ENCODE assay signal across 10 cellular contexts in genomic region chr7:143385891-143386781, GRCh38. TPM values are rescaled to one million over a fixed set of nuclear protein-coding genes. Genes with fewer than 3 reads are reported as not detected.
DNase-seq lines count a peak whose midpoint lies in the region; ATAC-seq, FAIRE-seq and TF ChIP-seq lines count a peak whose summit lies in the region.
"Had no signal": no experiment of that assay in that cellular context is flagged by ENCODE, and none has a peak within 500 bp of the region (broad histone marks: within the 10 kb centered on the region; RNA-seq: fewer than 3 reads in every experiment).

No MANE protein-coding gene starts in this region.

- H3K4me3 Mint-ChIP-seq in CD4-positive, CD25-positive, alpha-beta regulatory T cell: no peak overlapping the region
- no peak overlapping the region for H3K4me3 Mint-ChIP-seq in astrocyte (ENCODE audit: unreplicated experiment)
- H3K4me3 Mint-ChIP-seq: activated B cell treated with CpG ODN at 0.5 μM for 24 hours had no signal

- ATAC-seq in CD4-positive, CD25-positive, alpha-beta regulatory T cell (ENCODE audit: low read depth in 2 of 2): peak; percentile 49
- ATAC-seq in HG02981 (IDR thresholded peaks at IDR 0.05; ENCODE audit: unreplicated experiment) (peak; percentile 48), GM19324 (IDR thresholded peaks at IDR 0.05; ENCODE audit: low FRiP score, unreplicated experiment) (no peak), HG03025 (IDR thresholded peaks at IDR 0.05; ENCODE audit: low FRiP score, unreplicated experiment) (no peak)

- H3K9ac ChIP-seq in astrocyte (ENCODE audit: low read length): peak overlapping the region; percentile 72

- H3K27ac ChIP-seq in CD4-positive, CD25-positive, alpha-beta regulatory T cell (ENCODE audit: insufficient read depth, low read length, poor library complexity, severe bottlenecking): peak overlapping the region; percentile 56
- peak overlapping the region; percentile 21 for H3K27ac ChIP-seq in astrocyte (ENCODE audit: low read depth, low read length)

- DNase-seq in CD4-positive, CD25-positive, alpha-beta regulatory T cell: peak in 2 of 3 donors; percentile 39 to 64
- DNase-seq in astrocyte (ENCODE audit: low read depth) (peak; percentile 54), DMS 273 (lab: John Stamatoyannopoulos, UW; ENCODE audit: unreplicated experiment) (no peak), ecto neural progenitor cell (ENCODE audit: low spot score) (no peak)
- DNase-seq: activated B cell treated with CpG ODN at 0.5 μM for 24 hours had no signal

- no peaks in the 10 kb centered on the region for H3K27me3 ChIP-seq in CD4-positive, CD25-positive, alpha-beta regulatory T cell (ENCODE audit: control insufficient read depth, insufficient read depth, low read length)
- no peaks in the 10 kb centered on the region for H3K27me3 ChIP-seq in astrocyte (ENCODE audit: insufficient read depth, low read length)
- H3K27me3 ChIP-seq in mononuclear cell (ENCODE audit: insufficient read depth, low read length): no peaks in the 10 kb centered on the region

- H3K9me3 ChIP-seq in CD4-positive, CD25-positive, alpha-beta regulatory T cell (ENCODE audit: control insufficient read depth in 2 of 2, low read length in 2 of 2): no peaks in the 10 kb centered on the region
- H3K9me3 ChIP-seq in astrocyte (ENCODE audit: insufficient read depth, low read depth, low read length) (no peaks in the 10 kb centered on the region), mononuclear cell (ENCODE audit: low read depth, low read length) (no peaks in the 10 kb centered on the region)

- no peaks in the 10 kb centered on the region for H3K9me3 Mint-ChIP-seq in CD4-positive, CD25-positive, alpha-beta regulatory T cell
- peaks cover 4% of the 10 kb centered on the region for H3K9me3 Mint-ChIP-seq in astrocyte (ENCODE audit: unreplicated experiment)
- H3K9me3 Mint-ChIP-seq: activated B cell treated with CpG ODN at 0.5 μM for 24 hours had no signal

- no peak for TF ChIP-seq CTCF in astrocyte (IDR thresholded peaks at IDR 0.05; ENCODE audit: insufficient read depth, low read depth, low read length)

- H3K4me2 ChIP-seq in astrocyte (ENCODE audit: low read length): peak overlapping the region; percentile 97

- peaks cover 0 to 28% (median 6%) of the 10 kb centered on the region in 4 donors for H3K4me1 Mint-ChIP-seq in CD4-positive, CD25-positive, alpha-beta regulatory T cell
- peaks cover 25% of the 10 kb centered on the region for H3K4me1 Mint-ChIP-seq in astrocyte (ENCODE audit: low read depth, unreplicated experiment)

- peaks cover 20% of the 10 kb centered on the region for H3K36me3 Mint-ChIP-seq in CD4-positive, CD25-positive, alpha-beta regulatory T cell
- peaks cover 20% of the 10 kb centered on the region for H3K36me3 Mint-ChIP-seq in astrocyte (ENCODE audit: low read depth, unreplicated experiment)

- peaks cover 95% of the 10 kb centered on the region for H4K20me1 ChIP-seq in astrocyte (ENCODE audit: insufficient read depth, low read length)

- peaks cover 96% of the 10 kb centered on the region for H3K79me2 ChIP-seq in astrocyte (ENCODE audit: insufficient read depth, low read length)

- no peak for FAIRE-seq in astrocyte (lab: Jason Lieb, UNC)
- FAIRE-seq: keratinocyte had no signal

- no peak overlapping the region for H3K27ac Mint-ChIP-seq in CD4-positive, CD25-positive, alpha-beta regulatory T cell
- H3K27ac Mint-ChIP-seq in astrocyte (ENCODE audit: unreplicated experiment): no peak overlapping the region
- H3K27ac Mint-ChIP-seq: activated B cell treated with CpG ODN at 0.5 μM for 24 hours had no signal

- peak overlapping the region; percentile 58 for H3K4me3 ChIP-seq in CD4-positive, CD25-positive, alpha-beta regulatory T cell (ENCODE audit: low read depth, low read length)
- H3K4me3 ChIP-seq in astrocyte (ENCODE audit: insufficient read depth, low read depth, low read length): peak overlapping the region; percentile 91
- peak overlapping the region; percentile 93 for H3K4me3 ChIP-seq in mononuclear cell (ENCODE audit: low read length)

- peaks cover 35% of the 10 kb centered on the region for H3K36me3 ChIP-seq in CD4-positive, CD25-positive, alpha-beta regulatory T cell (ENCODE audit: control insufficient read depth, insufficient read depth, low read length)
- H3K36me3 ChIP-seq in astrocyte (ENCODE audit: insufficient read depth, low read length): peaks cover 71% of the 10 kb centered on the region

- H3K27me3 Mint-ChIP-seq in CD4-positive, CD25-positive, alpha-beta regulatory T cell: no peaks in the 10 kb centered on the region
- H3K27me3 Mint-ChIP-seq in astrocyte (ENCODE audit: low read depth, unreplicated experiment): no peaks in the 10 kb centered on the region
- H3K27me3 Mint-ChIP-seq: activated B cell treated with CpG ODN at 0.5 μM for 24 hours had no signal

- H3K4me1 ChIP-seq in CD4-positive, CD25-positive, alpha-beta regulatory T cell (ENCODE audit: control insufficient read depth, insufficient read depth, low read length, poor library complexity, severe bottlenecking): peaks cover 54% of the 10 kb centered on the region
- peaks cover 59% of the 10 kb centered on the region for H3K4me1 ChIP-seq in astrocyte (ENCODE audit: insufficient read depth, low read length)
- peaks cover 64% of the 10 kb centered on the region for H3K4me1 ChIP-seq in mononuclear cell (ENCODE audit: insufficient read depth, low read length)

- H2AFZ ChIP-seq in astrocyte (ENCODE audit: low read depth, low read length): no peak overlapping the region

RNA-seq across cellular contexts. Expression of gene ZYX, which starts 5.0 kb away (rescaled TPM):
- total RNA-seq in CD4-positive, CD25-positive, alpha-beta regulatory T cell: 174 TPM
- 100 to 1,000 TPM in 1 of 4 donors, 10 to 100 TPM in 3; 81.1 to 105 (median 89.5) TPM for polyA plus RNA-seq in CD4-positive, CD25-positive, alpha-beta regulatory T cell
- 477 and 523 TPM in 2 replicates for total RNA-seq in astrocyte
- total RNA-seq in mononuclear cell: 64.0 TPM

RNA-seq across cellular contexts. Expression of gene EPHA1, which starts 22.5 kb away (rescaled TPM):
- 5.0 TPM for total RNA-seq in CD4-positive, CD25-positive, alpha-beta regulatory T cell
- polyA plus RNA-seq in CD4-positive, CD25-positive, alpha-beta regulatory T cell: 10 to 100 TPM in 1 of 4 donors, 1 to 10 TPM in 3; 1.4 to 10.3 (median 4.8) TPM
- total RNA-seq in astrocyte (0.96 and 2.6 TPM in 2 replicates), mononuclear cell (2.3 TPM)
- total RNA-seq: activated B cell treated with CpG ODN at 0.5 μM for 24 hours had no signal

RNA-seq across cellular contexts. Expression of gene FAM131B, which starts 23.6 kb away (rescaled TPM):
- 0.27 TPM for total RNA-seq in CD4-positive, CD25-positive, alpha-beta regulatory T cell
- polyA plus RNA-seq in CD4-positive, CD25-positive, alpha-beta regulatory T cell: under 1 TPM in 3 of 4 donors, not detected in 1; 0.14 to 0.36 (median 0.35) TPM
- total RNA-seq in astrocyte (7.6 and 8.0 TPM in 2 replicates), mononuclear cell (0.84 TPM)
- total RNA-seq: activated B cell treated with CpG ODN at 0.5 μM for 24 hours had no signal

RNA-seq across cellular contexts. Expression of gene TAS2R60, which starts 57.1 kb away (rescaled TPM):
- 0.42 TPM for total RNA-seq in CD4-positive, CD25-positive, alpha-beta regulatory T cell
- under 1 TPM in 2 of 4 donors, not detected in 2; 0.19 to 0.20 TPM for polyA plus RNA-seq in CD4-positive, CD25-positive, alpha-beta regulatory T cell
- total RNA-seq in astrocyte (not detected in 2 replicates), mononuclear cell (1.7 TPM)
- total RNA-seq: activated B cell treated with CpG ODN at 0.5 μM for 24 hours had no signal

Comparison
In these comparisons a context has a peak if more than half of its experiments do, and no peak if none do; other contexts are left out.
1. ATAC-seq: peak in CD4-positive, CD25-positive, alpha-beta regulatory T cell (2 of 2) and HG02981 (single experiment); none in GM19324 (single experiment) and HG03025 (single experiment).
2. DNase-seq: peak in CD4-positive, CD25-positive, alpha-beta regulatory T cell (2 of 3) and astrocyte (single experiment); none in DMS 273 (single experiment) and ecto neural progenitor cell (single experiment).
3. Peak in every context shown above with its lines, with median percentiles within 50 percentile points of each other: H3K4me3 ChIP-seq.